Comparison of ENCODE assay signal across 7 cellular contexts in the genomic region with DNA sequence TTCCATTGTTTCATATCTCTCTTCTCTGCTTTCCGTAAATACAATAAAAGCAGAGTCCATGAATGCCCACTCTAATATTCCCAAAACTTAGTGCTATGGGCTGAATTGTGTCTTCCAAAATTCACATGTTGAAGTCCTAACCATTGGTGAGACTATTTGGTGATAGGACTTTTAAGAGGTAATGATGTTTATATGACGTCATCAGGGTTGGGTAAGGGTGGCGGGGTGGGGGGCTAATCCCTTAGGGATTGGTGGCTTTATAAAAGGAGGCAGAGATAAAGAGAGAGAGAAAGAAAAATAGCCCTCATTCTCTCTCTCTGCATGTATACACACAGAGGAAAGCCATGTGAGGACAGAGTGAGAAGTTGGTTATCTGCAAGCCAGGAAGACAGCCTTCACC.
"Had no signal": no experiment of that assay in that cellular context is flagged by ENCODE, and none has a peak within 500 bp of the region (broad histone marks: within the 10 kb centered on the region; RNA-seq: fewer than 3 reads in every experiment).

No MANE protein-coding gene starts in this region.

- DNase-seq: GDM1, GF-D8 had no signal

- FAIRE-seq: G401.6, GM12891, GM12892, GM18507, GM19239 had no signal
